ENCODE assay signal across 1 cellular context in genomic region chr5:149410721-149411432, GRCh38.
TF ChIP-seq lines count a peak whose summit lies in the region.

No MANE protein-coding gene starts in this region.

TF ChIP-seq in GM23338, 12 proteins besides CTCF, POLR2A, EP300 and RAD21 (continued from another document):
- TF ChIP-seq REST (IDR thresholded peaks at IDR 0.05; ENCODE audit: unreplicated experiment): no peak
- TF ChIP-seq ETS1 (IDR thresholded peaks at IDR 0.05): no peak
